In the genomic region with DNA sequence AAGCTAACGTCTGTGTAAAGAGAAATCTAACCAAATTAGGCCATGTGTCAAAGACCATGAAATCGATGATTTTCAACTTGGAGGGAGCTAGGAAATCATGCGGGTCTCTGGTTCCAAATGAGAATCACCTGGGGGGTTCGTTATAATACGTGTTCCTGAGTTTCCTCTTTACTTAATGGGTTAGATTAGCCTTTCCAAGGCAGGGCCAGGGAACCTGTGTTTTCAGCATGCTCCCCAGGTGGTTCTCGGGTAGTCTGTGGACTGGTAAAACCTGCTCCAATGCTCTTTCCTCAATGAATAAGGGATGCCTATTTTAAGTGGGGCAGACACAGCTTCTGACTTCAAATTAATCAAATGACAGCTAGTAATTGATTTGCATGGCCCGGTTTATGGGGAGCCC, we compare ENCODE assay signal across 18 cellular contexts. TPM values are rescaled to one million over a fixed set of nuclear protein-coding genes. Genes with fewer than 3 reads are reported as not detected.
DNase-seq lines count a peak whose midpoint lies in the region; ATAC-seq and TF ChIP-seq lines count a peak whose summit lies in the region.
"Had no signal": no experiment of that assay in that cellular context is flagged by ENCODE, and none has a peak within 500 bp of the region (broad histone marks: within the 10 kb centered on the region; RNA-seq: fewer than 3 reads in every experiment).

No MANE protein-coding gene starts in this region.

- peak; percentile 60 for DNase-seq in GM23338 (ENCODE audit: low spot score)
- peak; percentile 33 for DNase-seq in iPS DF 19.7 (ENCODE audit: low read depth, low spot score)
- DNase-seq: ACHN, Caco-2, MV-4-11, NCI-H187, NCI-H2227 treated with DMSO at 0.1 percent for 48 hours, NCI-H510A treated with DMSO at 0.1 percent for 48 hours, NCI-H774, OCI-M1, SHP77 had no signal

- TF ChIP-seq CTCF in GM23338 (conservative IDR thresholded peaks at IDR 0.05; ENCODE audit: low read depth in 2 of 2) (no peak), OCI-LY3 (IDR thresholded peaks at IDR 0.05; ENCODE audit: low read depth, low read length) (no peak)

- H3K36me3 ChIP-seq in GM23338 (ENCODE audit: insufficient read depth) (no peaks in the 10 kb centered on the region), OCI-LY3 (replicated peaks; ENCODE audit: low read depth, low read length) (peaks cover 16% of the 10 kb centered on the region)

- no peaks in the 10 kb centered on the region for H3K9me3 ChIP-seq in OCI-LY3 (ENCODE audit: insufficient read depth, low read length)
- H3K9me3 ChIP-seq: Caco-2 had no signal

- peak; percentile 5; the same call in 2 of the 3 replicates for ATAC-seq in GM23338
- no peak for ATAC-seq in GM18861 (IDR thresholded peaks at IDR 0.05; ENCODE audit: unreplicated experiment)
- no peak for ATAC-seq in GM21576 (IDR thresholded peaks at IDR 0.05; ENCODE audit: unreplicated experiment)
- ATAC-seq in GM18502 (IDR thresholded peaks at IDR 0.05; ENCODE audit: poor library complexity, unreplicated experiment), result no peak
- ATAC-seq in SK-N-SH treated with all-trans-retinoic acid at 6 μM for 48 hours, result no peak

- H3K27ac ChIP-seq in GM23338 (ENCODE audit: low read depth) (no peak overlapping the region), OCI-LY3 (ENCODE audit: low read length) (no peak overlapping the region)

- H3K4me1 ChIP-seq in GM23338 (ENCODE audit: insufficient read depth) (peaks cover 10% of the 10 kb centered on the region), OCI-LY3 (ENCODE audit: low read length) (peaks cover 17% of the 10 kb centered on the region)

- H3K27ac Mint-ChIP-seq in GM23338, result no peak overlapping the region

- H3K9ac ChIP-seq in OCI-LY3 (ENCODE audit: low read length), result no peak overlapping the region

- peak overlapping the region; percentile 78 for H3K4me2 ChIP-seq in GM23338
- H3K4me2 ChIP-seq in OCI-LY3 (ENCODE audit: low read length), result peak overlapping the region; percentile 77

- H4K20me1 ChIP-seq in GM23338 (replicated peaks; ENCODE audit: insufficient read depth) (no peaks in the 10 kb centered on the region), OCI-LY3 (ENCODE audit: insufficient read depth, low read length) (no peaks in the 10 kb centered on the region)

- H3K36me3 Mint-ChIP-seq in GM23338 (ENCODE audit: low read depth), result peaks cover 8% of the 10 kb centered on the region; the same call in 1 of the 3 replicates

- no peaks in the 10 kb centered on the region for H3F3A ChIP-seq in GM23338 (replicated peaks; ENCODE audit: low read depth)

- no peaks in the 10 kb centered on the region for H3K9me3 Mint-ChIP-seq in GM23338

- H3K4me3 Mint-ChIP-seq in GM23338, result peak overlapping the region; percentile 23; the same call in 1 of the 3 replicates

- peaks cover 4% of the 10 kb centered on the region for H3K27me3 Mint-ChIP-seq in GM23338 (ENCODE audit: insufficient read depth, low read depth, poor library complexity)

- peak overlapping the region; percentile 65; the same call in 1 of the 2 replicates for H3K4me3 ChIP-seq in GM23338
- no peak overlapping the region for H3K4me3 ChIP-seq in OCI-LY3 (ENCODE audit: low read length)
- H3K4me3 ChIP-seq: K562 had no signal

- no peaks in the 10 kb centered on the region for H3K9me2 ChIP-seq in GM23338 (ENCODE audit: insufficient read depth)

- H3K79me2 ChIP-seq in GM23338 (replicated peaks; ENCODE audit: insufficient read depth) (0 out of 2 replicates have a peak, but pooled peaks cover 5% of the 10 kb centered on the region), OCI-LY3 (ENCODE audit: low read length) (peaks cover 16% of the 10 kb centered on the region)

- H3K4me1 Mint-ChIP-seq in GM23338, result peaks cover 38% of the 10 kb centered on the region

- H3K27me3 ChIP-seq in GM23338 (ENCODE audit: insufficient read depth) (no peaks in the 10 kb centered on the region), OCI-LY3 (ENCODE audit: low read depth, low read length) (no peaks in the 10 kb centered on the region)

- H2AFZ ChIP-seq in GM23338 (no peak overlapping the region), OCI-LY3 (ENCODE audit: low read depth, low read length) (no peak overlapping the region)

TF ChIP-seq in GM23338, 12 proteins besides CTCF, POLR2A, EP300 and RAD21 (continues in another document):
- TF ChIP-seq JUNB (IDR thresholded peaks at IDR 0.05; ENCODE audit: unreplicated experiment), result no peak
- TF ChIP-seq ZNF114 (CRISPR knock-in tag; IDR thresholded peaks at IDR 0.05), result no peak
- no peak for TF ChIP-seq NANOG (IDR thresholded peaks at IDR 0.05; ENCODE audit: borderline replicate concordance)
- TF ChIP-seq REST (IDR thresholded peaks at IDR 0.05; ENCODE audit: unreplicated experiment), result no peak

TF ChIP-seq in SK-N-SH treated with all-trans-retinoic acid at 6 μM for 48 hours, 23 proteins besides CTCF, POLR2A, EP300 and RAD21 (continues in another document):
- no peak for TF ChIP-seq BACH2 (CRISPR knock-in tag; IDR thresholded peaks at IDR 0.05; ENCODE audit: borderline replicate concordance)
- no peak for TF ChIP-seq RARB (CRISPR knock-in tag; IDR thresholded peaks at IDR 0.05)
- no peak for TF ChIP-seq SNAI2 (CRISPR knock-in tag; IDR thresholded peaks at IDR 0.05)
- no peak for TF ChIP-seq ZC3H10 (CRISPR knock-in tag; IDR thresholded peaks at IDR 0.05)
- TF ChIP-seq OSR1 (CRISPR knock-in tag; IDR thresholded peaks at IDR 0.05), result no peak
- no peak for TF ChIP-seq ZFP3 (CRISPR knock-in tag; IDR thresholded peaks at IDR 0.05)
- TF ChIP-seq PATZ1 (CRISPR knock-in tag; IDR thresholded peaks at IDR 0.05; ENCODE audit: borderline replicate concordance), result no peak
- TF ChIP-seq, protein P1, sequence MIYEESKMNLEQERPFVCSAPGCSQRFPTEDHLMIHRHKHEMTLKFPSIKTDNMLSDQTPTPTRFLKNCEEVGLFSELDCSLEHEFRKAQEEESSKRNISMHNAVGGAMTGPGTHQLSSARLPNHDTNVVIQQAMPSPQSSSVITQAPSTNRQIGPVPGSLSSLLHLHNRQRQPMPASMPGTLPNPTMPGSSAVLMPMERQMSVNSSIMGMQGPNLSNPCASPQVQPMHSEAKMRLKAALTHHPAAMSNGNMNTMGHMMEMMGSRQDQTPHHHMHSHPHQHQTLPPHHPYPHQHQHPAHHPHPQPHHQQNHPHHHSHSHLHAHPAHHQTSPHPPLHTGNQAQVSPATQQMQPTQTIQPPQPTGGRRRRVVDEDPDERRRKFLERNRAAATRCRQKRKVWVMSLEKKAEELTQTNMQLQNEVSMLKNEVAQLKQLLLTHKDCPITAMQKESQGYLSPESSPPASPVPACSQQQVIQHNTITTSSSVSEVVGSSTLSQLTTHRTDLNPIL (CRISPR knock-in tag; IDR thresholded peaks at IDR 0.05; ENCODE audit: low read depth), result no peak
- no peak for TF ChIP-seq ZNF565 (CRISPR knock-in tag; conservative IDR thresholded peaks at IDR 0.05; ENCODE audit: low read depth)
- no peak for TF ChIP-seq PPARA (CRISPR knock-in tag; IDR thresholded peaks at IDR 0.05; ENCODE audit: borderline replicate concordance)
- TF ChIP-seq, protein P2, sequence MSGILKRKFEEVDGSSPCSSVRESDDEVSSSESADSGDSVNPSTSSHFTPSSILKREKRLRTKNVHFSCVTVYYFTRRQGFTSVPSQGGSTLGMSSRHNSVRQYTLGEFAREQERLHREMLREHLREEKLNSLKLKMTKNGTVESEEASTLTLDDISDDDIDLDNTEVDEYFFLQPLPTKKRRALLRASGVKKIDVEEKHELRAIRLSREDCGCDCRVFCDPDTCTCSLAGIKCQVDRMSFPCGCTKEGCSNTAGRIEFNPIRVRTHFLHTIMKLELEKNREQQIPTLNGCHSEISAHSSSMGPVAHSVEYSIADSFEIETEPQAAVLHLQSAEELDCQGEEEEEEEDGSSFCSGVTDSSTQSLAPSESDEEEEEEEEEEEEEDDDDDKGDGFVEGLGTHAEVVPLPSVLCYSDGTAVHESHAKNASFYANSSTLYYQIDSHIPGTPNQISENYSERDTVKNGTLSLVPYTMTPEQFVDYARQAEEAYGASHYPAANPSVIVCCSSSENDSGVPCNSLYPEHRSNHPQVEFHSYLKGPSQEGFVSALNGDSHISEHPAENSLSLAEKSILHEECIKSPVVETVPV (CRISPR knock-in tag; IDR thresholded peaks at IDR 0.05), result no peak
- TF ChIP-seq ZNF8 (CRISPR knock-in tag; IDR thresholded peaks at IDR 0.05), result no peak
- TF ChIP-seq ESRRG (CRISPR knock-in tag; IDR thresholded peaks at IDR 0.05), result no peak
- no peak for TF ChIP-seq TOX (CRISPR knock-in tag; IDR thresholded peaks at IDR 0.05; ENCODE audit: borderline replicate concordance)
- TF ChIP-seq CSDC2 (CRISPR knock-in tag; IDR thresholded peaks at IDR 0.05), result no peak
- TF ChIP-seq GLIS3 (CRISPR knock-in tag; IDR thresholded peaks at IDR 0.05), result no peak

RNA-seq across cellular contexts. Expression of gene HLA-DOA, which starts 1.0 kb away (rescaled TPM):
- total RNA-seq in GM23338 (2014; rRNA removed; shearing (Covaris generic)), result 30.5 and 34.2 TPM in 2 replicates
- 4.8 TPM in 2 replicates for polyA plus RNA-seq in GM23338 (2016; fragmentation: Nextera tagmentation; extraction: Ambion mirVana)
- total RNA-seq: Caco-2, RPMI7951 had no signal
- polyA plus RNA-seq: K562 had no signal

RNA-seq across cellular contexts. Expression of gene BRD2, which starts 42.0 kb away (rescaled TPM):
- total RNA-seq in GM23338 (2014; rRNA removed; shearing (Covaris generic)), result 169 and 182 TPM in 2 replicates
- 81.9 and 84.9 TPM in 2 replicates for polyA plus RNA-seq in GM23338 (2016; fragmentation: Nextera tagmentation; extraction: Ambion mirVana)

RNA-seq across cellular contexts. Expression of gene HLA-DMA, which starts 57.5 kb away (rescaled TPM):
- total RNA-seq in GM23338 (2014; rRNA removed; shearing (Covaris generic)), result 3.5 and 5.2 TPM in 2 replicates
- 6.2 and 8.1 TPM in 2 replicates for polyA plus RNA-seq in GM23338 (2016; fragmentation: Nextera tagmentation; extraction: Ambion mirVana)
